Comparison of ENCODE assay signal across 36 cellular contexts in genomic region chr18:36593641-36594040, GRCh38.
"Had no signal": no experiment of that assay in that cellular context is flagged by ENCODE, and none has a peak within 500 bp of the region (broad histone marks: within the 10 kb centered on the region; RNA-seq: fewer than 3 reads in every experiment).

No MANE protein-coding gene starts in this region.

- H3K4me1 Mint-ChIP-seq: activated B cell treated with CpG ODN at 0.5 μM for 24 hours; activated CD8-positive, alpha-beta memory T cell treated with anti-CD3 and anti-CD28 coated beads, Interleukin-2, amount 10 ng/mL, durations not matched to agents 7 days and 5 days; activated naive CD4-positive, alpha-beta T cell treated with anti-CD3 and anti-CD28 coated beads, Interleukin-2, amount 10 ng/mL, durations not matched to agents 7 days and 5 days had no signal

- DNase-seq: activated B cell treated with CpG ODN at 0.5 μM for 24 hours; activated CD4-positive, alpha-beta memory T cell treated with anti-CD3 and anti-CD28 coated beads for 36 hours; activated CD4-positive, alpha-beta T cell treated with anti-CD3 and anti-CD28 coated beads for 4 hours; activated CD4-positive, alpha-beta T cell treated with anti-CD3 and anti-CD28 coated beads, Interleukin-2, amount 50 U/mL, for 1 hour; activated CD4-positive, CD25-positive, alpha-beta regulatory T cell treated with anti-CD3 and anti-CD28 coated beads, Interleukin-2, amount 50 U/mL, for 72 hours; activated CD8-positive, alpha-beta memory T cell treated with anti-CD3 and anti-CD28 coated beads for 24 hours; activated CD8-positive, alpha-beta memory T cell treated with anti-CD3 and anti-CD28 coated beads, Interleukin-2, amount 10 ng/mL, durations not matched to agents 7 days and 5 days; activated CD8-positive, alpha-beta memory T cell treated with anti-CD3 and anti-CD28 coated beads, Interleukin-2, amount 50 U/mL, for 48 hours; activated effector memory CD4-positive, alpha-beta T cell treated with Interleukin-2 at 50 U/mL for 16 hours; activated naive CD4-positive, alpha-beta T cell treated with anti-CD3 and anti-CD28 coated beads, Interleukin-2, amount 10 ng/mL, durations not matched to agents 7 days and 5 days; activated T-cell treated with anti-CD3 and anti-CD28 coated beads, Interleukin-2, amount 50 U/mL, for 48 hours; amniotic stem cell; aorta; brain microvascular endothelial cell; NCI-H1092 treated with DMSO at 0.1 percent for 48 hours; NCI-H1417; NCI-H146; NCI-H187; NCI-H2029 treated with DMSO at 0.1 percent for 48 hours; NCI-H2107; NCI-H2171; NCI-H510A; NCI-H526; NCI-H748 treated with DMSO at 0.1 percent for 48 hours; NK-92 treated with Interleukin-12 subunit alpha and Interleukin-12 subunit beta, amount 100 ng/mL, for 24 hours; PC-3; Peyer's patch; RPMI8226; SIG-M5; SW 1271; T-helper 1 cell; T-helper 2 cell; T-helper 9 cell had no signal

- H3K27me3 ChIP-seq: brain microvascular endothelial cell, Peyer's patch had no signal

- H3K4me3 ChIP-seq: Peyer's patch had no signal

- H3K27ac ChIP-seq: brain microvascular endothelial cell, KMS-11, Peyer's patch, VCaP had no signal

- H3K27ac Mint-ChIP-seq: activated B cell treated with CpG ODN at 0.5 μM for 24 hours; activated CD4-positive, alpha-beta memory T cell treated with anti-CD3 and anti-CD28 coated beads for 36 hours; activated CD8-positive, alpha-beta memory T cell treated with anti-CD3 and anti-CD28 coated beads, Interleukin-2, amount 10 ng/mL, durations not matched to agents 7 days and 5 days; activated naive CD4-positive, alpha-beta T cell treated with anti-CD3 and anti-CD28 coated beads, Interleukin-2, amount 10 ng/mL, durations not matched to agents 7 days and 5 days; activated naive CD8-positive, alpha-beta T cell had no signal

- H3K27me3 Mint-ChIP-seq: activated CD4-positive, alpha-beta memory T cell treated with anti-CD3 and anti-CD28 coated beads for 36 hours; activated CD8-positive, alpha-beta memory T cell treated with anti-CD3 and anti-CD28 coated beads, Interleukin-2, amount 10 ng/mL, durations not matched to agents 7 days and 5 days; activated naive CD4-positive, alpha-beta T cell treated with anti-CD3 and anti-CD28 coated beads, Interleukin-2, amount 10 ng/mL, durations not matched to agents 7 days and 5 days; activated naive CD8-positive, alpha-beta T cell had no signal

- H3K4me2 ChIP-seq: KMS-11 had no signal

- H3K9ac ChIP-seq: KMS-11 had no signal

- H3K9me3 ChIP-seq: Peyer's patch had no signal

- ATAC-seq: activated CD8-positive, alpha-beta memory T cell treated with anti-CD3 and anti-CD28 coated beads, Interleukin-2, amount 10 ng/mL, durations not matched to agents 7 days and 5 days; PC-3 had no signal

- H3K9me3 Mint-ChIP-seq: activated B cell treated with CpG ODN at 0.5 μM for 24 hours; activated CD4-positive, alpha-beta memory T cell treated with anti-CD3 and anti-CD28 coated beads for 36 hours; activated naive CD4-positive, alpha-beta T cell treated with anti-CD3 and anti-CD28 coated beads, Interleukin-2, amount 10 ng/mL, durations not matched to agents 7 days and 5 days had no signal

- H3K4me3 Mint-ChIP-seq: activated B cell treated with CpG ODN at 0.5 μM for 24 hours; activated CD4-positive, alpha-beta memory T cell treated with anti-CD3 and anti-CD28 coated beads for 36 hours; activated CD8-positive, alpha-beta memory T cell treated with anti-CD3 and anti-CD28 coated beads, Interleukin-2, amount 10 ng/mL, durations not matched to agents 7 days and 5 days; activated naive CD4-positive, alpha-beta T cell treated with anti-CD3 and anti-CD28 coated beads, Interleukin-2, amount 10 ng/mL, durations not matched to agents 7 days and 5 days; activated naive CD8-positive, alpha-beta T cell had no signal

- H3K36me3 Mint-ChIP-seq: activated CD4-positive, alpha-beta memory T cell treated with anti-CD3 and anti-CD28 coated beads for 36 hours; activated CD8-positive, alpha-beta memory T cell treated with anti-CD3 and anti-CD28 coated beads, Interleukin-2, amount 10 ng/mL, durations not matched to agents 7 days and 5 days; activated naive CD4-positive, alpha-beta T cell treated with anti-CD3 and anti-CD28 coated beads, Interleukin-2, amount 10 ng/mL, durations not matched to agents 7 days and 5 days; activated naive CD8-positive, alpha-beta T cell had no signal

- H3K36me3 ChIP-seq: brain microvascular endothelial cell, Peyer's patch had no signal
